ENCODE assay signal across 8 cellular contexts in genomic region chr1:234608720-234609527, GRCh38. TPM values are rescaled to one million over a fixed set of nuclear protein-coding genes. Genes with fewer than 3 reads are reported as not detected.
A peak's percentile ranks its signal among the peaks of the same experiment; 100 is the strongest.
DNase-seq lines count a peak whose midpoint lies in the region; ATAC-seq and TF ChIP-seq lines count a peak whose summit lies in the region.

No MANE protein-coding gene starts in this region.

- no peaks in the 10 kb centered on the region for H3K9me3 Mint-ChIP-seq in activated naive CD4-positive, alpha-beta T cell treated with anti-CD3 and anti-CD28 coated beads, Interleukin-2, amount 50 U/mL, for 24 hours

- 0% methylated on average over 122 of the region's 122 CpGs for WGBS in sigmoid colon, 2 donors

- peak in 1 of 2 donors; percentile 16 for TF ChIP-seq POLR2A in sigmoid colon (IDR thresholded peaks at IDR 0.05)

- H3K4me3 ChIP-seq in RWPE2 (ENCODE audit: severe bottlenecking) (peak overlapping the region; percentile 63), sigmoid colon (peak overlapping the region; percentile 79 to 98 (median 85))

- H3K4me1 Mint-ChIP-seq in activated naive CD4-positive, alpha-beta T cell treated with anti-CD3 and anti-CD28 coated beads, Interleukin-2, amount 50 U/mL, for 24 hours = peaks cover 60% of the 10 kb centered on the region

- H3K27ac Mint-ChIP-seq in activated naive CD4-positive, alpha-beta T cell treated with anti-CD3 and anti-CD28 coated beads, Interleukin-2, amount 50 U/mL, for 24 hours = peak overlapping the region; percentile 93

- peak overlapping the region; percentile 87 for H3K4me3 Mint-ChIP-seq in activated naive CD4-positive, alpha-beta T cell treated with anti-CD3 and anti-CD28 coated beads, Interleukin-2, amount 50 U/mL, for 24 hours

- H3K27me3 ChIP-seq in RWPE2 (ENCODE audit: insufficient read depth, poor library complexity, severe bottlenecking) (no peaks in the 10 kb centered on the region), sigmoid colon (no peaks in the 10 kb centered on the region)

- DNase-seq in DMS53 (lab: John Stamatoyannopoulos, UW) = peak; percentile 74
- DNase-seq in DMS53 treated with DMSO at 0.1 percent for 48 hours (lab: John Stamatoyannopoulos, UW; ENCODE audit: unreplicated experiment) = no peak
- DNase-seq in RWPE2 (ENCODE audit: low spot score) = no peak
- peak; percentile 56 for DNase-seq in left cardiac atrium
- peak; percentile 76 for DNase-seq in sigmoid colon
- DNase-seq in NCI-H1092 treated with DMSO at 0.1 percent for 48 hours (lab: John Stamatoyannopoulos, UW) = no peak

- H3K4me1 ChIP-seq in RWPE2 (ENCODE audit: insufficient read depth, poor library complexity, severe bottlenecking) (peaks cover 29% of the 10 kb centered on the region), sigmoid colon (peaks cover 0 to 43% (median 34%) of the 10 kb centered on the region in 4 donors)

- H3K27ac ChIP-seq in RWPE2 (ENCODE audit: poor library complexity, severe bottlenecking) (peak overlapping the region; percentile 98), sigmoid colon (peak overlapping the region; percentile 97 to 100 (median 100))

- TF ChIP-seq CTCF in RWPE2 (IDR thresholded peaks at IDR 0.05; ENCODE audit: poor library complexity, severe bottlenecking) (no peak), sigmoid colon (IDR thresholded peaks at IDR 0.05) (no peak)

- H3K36me3 ChIP-seq in RWPE2 (ENCODE audit: low read depth) (peaks cover 46% of the 10 kb centered on the region), sigmoid colon (peaks cover 8 to 23% (median 13%) of the 10 kb centered on the region in 4 donors)

- ATAC-seq in RWPE2 (ENCODE audit: low read depth) (no peak), left cardiac atrium (no peak), HG02759 (IDR thresholded peaks at IDR 0.05; ENCODE audit: unreplicated experiment) (no peak)

- H3K27me3 Mint-ChIP-seq in activated naive CD4-positive, alpha-beta T cell treated with anti-CD3 and anti-CD28 coated beads, Interleukin-2, amount 50 U/mL, for 24 hours = no peaks in the 10 kb centered on the region

- H3K36me3 Mint-ChIP-seq in activated naive CD4-positive, alpha-beta T cell treated with anti-CD3 and anti-CD28 coated beads, Interleukin-2, amount 50 U/mL, for 24 hours = peaks cover 32% of the 10 kb centered on the region

- intact Hi-C loops in left cardiac atrium (cut with DNase I) (loop anchor here (5.0 kb wide), 5 partner anchors 72 to 468 kb away; no protein-coding TSS in a partner anchor), sigmoid colon (cut with DNase I) (loop anchor here (5.0 kb wide), 1 partner anchor 77 kb away; no protein-coding TSS in a partner anchor)

- TF ChIP-seq EP300 in sigmoid colon (IDR thresholded peaks at IDR 0.05) = no peak

- H3K9me3 ChIP-seq in RWPE2 (ENCODE audit: severe bottlenecking) = no peaks in the 10 kb centered on the region
- no peaks in the 10 kb centered on the region for H3K9me3 ChIP-seq in sigmoid colon

RNA-seq across cellular contexts. Expression of gene IRF2BP2, which starts 1.1 kb away (rescaled TPM):
- 100 to 1,000 TPM in 1 of 2 donors, 10 to 100 TPM in 1; 98.0 to 100 TPM for total RNA-seq in left cardiac atrium
- total RNA-seq in sigmoid colon = 10 to 100 TPM; 43.8 to 80.9 (median 55.5) TPM
- 10 to 100 TPM; 39.1 to 86.9 (median 66.1) TPM for polyA plus RNA-seq in sigmoid colon

Comparison
In these comparisons a context has a peak if more than half of its experiments do, and no peak if none do; other contexts are left out.
1. DNase-seq: peak in DMS53 (single experiment), left cardiac atrium (single experiment) and sigmoid colon (single experiment); none in DMS53 treated with DMSO at 0.1 percent for 48 hours (single experiment), RWPE2 (single experiment) and NCI-H1092 treated with DMSO at 0.1 percent for 48 hours (single experiment).